16 cellular contexts compared by ENCODE assay signal in the genomic region with DNA sequence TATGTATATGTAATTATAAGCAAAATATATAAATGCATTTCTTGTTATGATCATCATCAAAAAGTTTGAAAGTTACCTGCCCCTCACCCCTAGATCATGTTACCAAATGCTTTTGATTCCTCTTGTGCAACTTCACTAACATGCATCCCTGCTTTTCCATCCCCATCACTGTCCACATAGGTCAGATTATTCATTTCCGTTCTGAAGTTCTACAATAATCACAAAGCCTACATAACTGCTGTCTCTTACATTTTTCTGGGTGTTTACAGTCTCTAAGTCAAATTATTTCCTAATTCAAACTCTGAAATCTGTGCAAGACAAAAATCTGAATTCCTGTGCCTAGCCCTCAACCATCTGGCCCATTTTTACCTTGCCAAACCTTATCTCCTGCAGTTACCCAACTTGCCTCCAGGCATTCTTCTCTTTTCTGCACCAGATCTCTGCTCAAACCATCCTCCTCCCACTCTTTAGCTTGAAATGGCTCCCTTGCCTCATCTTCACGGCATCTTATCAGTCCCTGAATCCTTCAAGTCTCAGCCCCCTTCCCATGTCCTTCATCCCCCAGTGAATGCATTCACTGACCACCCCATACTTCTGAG. TPM values are rescaled to one million over a fixed set of nuclear protein-coding genes. Genes with fewer than 3 reads are reported as not detected.
DNase-seq lines count a peak whose midpoint lies in the region; ATAC-seq, FAIRE-seq and TF ChIP-seq lines count a peak whose summit lies in the region.
"Had no signal": no experiment of that assay in that cellular context is flagged by ENCODE, and none has a peak within 500 bp of the region (broad histone marks: within the 10 kb centered on the region; RNA-seq: fewer than 3 reads in every experiment).

No MANE protein-coding gene starts in this region.

- DNase-seq in MCF 10A (ENCODE audit: unreplicated experiment) (peak; percentile 22), breast epithelium (ENCODE audit: low spot score in 2 of 2) (no peak), astrocyte (ENCODE audit: low read depth) (peak; percentile 2), fibroblast of pulmonary artery (ENCODE audit: low read depth) (peak; percentile 28), trophoblast cell (peak; percentile 92 to 98), Calu3 (no peak), DMS153 (lab: John Stamatoyannopoulos, UW) (no peak)
- DNase-seq: Caco-2, DMS79 treated with DMSO at 0.1 percent for 48 hours, IMR-90, NCI-H1694, NCI-H446, NCI-H748 treated with DMSO at 0.1 percent for 48 hours, PC-9 had no signal

- H2AFZ ChIP-seq in astrocyte (ENCODE audit: low read depth, low read length) (no peak overlapping the region), trophoblast cell (ENCODE audit: insufficient read depth, low read length, poor library complexity) (no peak overlapping the region)
- H2AFZ ChIP-seq: PC-9 had no signal

- no peak overlapping the region for H2BK5ac ChIP-seq in trophoblast cell (ENCODE audit: low read depth, low read length, poor library complexity)

- BruUV-seq in MCF 10A (replicated peaks; lab: Mats Ljungman, UMichigan): no TSS peak
- BruUV-seq in Calu3 (replicated peaks; lab: Mats Ljungman, UMichigan): no TSS peak

- no peak overlapping the region for H4K91ac ChIP-seq in trophoblast cell (ENCODE audit: low read depth, low read length)

- H3K23ac ChIP-seq in trophoblast cell (ENCODE audit: low read length): no peak overlapping the region

- H3K9ac ChIP-seq in astrocyte (ENCODE audit: low read length) (no peak overlapping the region), trophoblast cell (ENCODE audit: low read length) (no peak overlapping the region)

- H3K18ac ChIP-seq in trophoblast cell (ENCODE audit: low read length): no peak overlapping the region

- CTCF ChIA-PET in MCF 10A (lab: Yijun Ruan, JAX) (interaction anchor here (1.0 kb wide), 1 partner anchor 42 kb away, joined by 3 read pairs; no protein-coding TSS in a partner anchor), Calu3 (lab: Charles Lee) (no interaction called here)

- peaks cover 8% of the 10 kb centered on the region for H3K79me1 ChIP-seq in trophoblast cell (ENCODE audit: low read length)

- H3K27me3 ChIP-seq in breast epithelium: no peaks in the 10 kb centered on the region
- H3K27me3 ChIP-seq in astrocyte (ENCODE audit: insufficient read depth, low read length): peaks cover 2% of the 10 kb centered on the region
- no peaks in the 10 kb centered on the region for H3K27me3 ChIP-seq in trophoblast cell (ENCODE audit: insufficient read depth, low read length)

- no peaks in the 10 kb centered on the region for H4K20me1 ChIP-seq in astrocyte (ENCODE audit: insufficient read depth, low read length)

- no peak overlapping the region for H3K4me3 ChIP-seq in breast epithelium
- no peak overlapping the region for H3K4me3 ChIP-seq in astrocyte (ENCODE audit: insufficient read depth, low read depth, low read length)
- H3K4me3 ChIP-seq in fibroblast of pulmonary artery (replicated peaks; ENCODE audit: low read depth, low read length): no peak overlapping the region
- H3K4me3 ChIP-seq in trophoblast cell (ENCODE audit: low read depth, low read length): no peak overlapping the region
- H3K4me3 ChIP-seq: PC-9 had no signal

- no peak for TF ChIP-seq CTCF in MCF 10A (IDR thresholded peaks at IDR 0.05; ENCODE audit: unreplicated experiment)
- no peak for TF ChIP-seq CTCF in breast epithelium (IDR thresholded peaks at IDR 0.05)
- no peak for TF ChIP-seq CTCF in astrocyte (IDR thresholded peaks at IDR 0.05; ENCODE audit: insufficient read depth, low read depth, low read length)
- no peak for TF ChIP-seq CTCF in fibroblast of pulmonary artery (IDR thresholded peaks at IDR 0.05; ENCODE audit: low read length, missing control alignments)
- TF ChIP-seq CTCF in Calu3 (IDR thresholded peaks at IDR 0.05; ENCODE audit: unreplicated experiment): no peak

- FAIRE-seq in astrocyte (lab: Jason Lieb, UNC): no peak

- whole genome bisulfite sequencing in trophoblast cell (ENCODE audit: extremely low coverage, insufficient coverage, insufficient read length): no CpG with 5 or more reads among the region's 2 CpGs

- H2BK120ac ChIP-seq in trophoblast cell (ENCODE audit: insufficient read depth, low read length, poor library complexity): no peak overlapping the region

- H3K27ac ChIP-seq in breast epithelium: no peak overlapping the region
- no peak overlapping the region for H3K27ac ChIP-seq in astrocyte (ENCODE audit: low read depth, low read length)
- no peak overlapping the region for H3K27ac ChIP-seq in trophoblast cell (ENCODE audit: low read depth, low read length)
- H3K27ac ChIP-seq: PC-9 had no signal

- H3K79me2 ChIP-seq in astrocyte (ENCODE audit: insufficient read depth, low read length): no peaks in the 10 kb centered on the region
- H3K79me2 ChIP-seq in trophoblast cell (ENCODE audit: control insufficient read depth, insufficient read depth, low read length, poor library complexity): no peaks in the 10 kb centered on the region

- H3K4ac ChIP-seq in trophoblast cell (ENCODE audit: low read depth, low read length): no peak overlapping the region

- no peak overlapping the region for H4K12ac ChIP-seq in trophoblast cell (ENCODE audit: low read depth, low read length)

- no peak for ATAC-seq in GM18861 (IDR thresholded peaks at IDR 0.05; ENCODE audit: unreplicated experiment)
- ATAC-seq: HCT116 had no signal

- H3K36me3 Mint-ChIP-seq in MCF 10A (ENCODE audit: insufficient read depth, unreplicated experiment): no peaks in the 10 kb centered on the region
- no peaks in the 10 kb centered on the region for H3K36me3 Mint-ChIP-seq in astrocyte (ENCODE audit: low read depth, unreplicated experiment)
- H3K36me3 Mint-ChIP-seq in Calu3 (ENCODE audit: insufficient read depth, unreplicated experiment): no peaks in the 10 kb centered on the region

- POLR2A ChIA-PET in MCF 10A (lab: Yijun Ruan, JAX): interaction anchor here (0.8 to 1.0 kb wide), 2 partner anchors 19 to 24 kb away, joined by 3 read pairs; no protein-coding TSS in a partner anchor

- no peaks in the 10 kb centered on the region for H3K27me3 Mint-ChIP-seq in MCF 10A (ENCODE audit: insufficient read depth, unreplicated experiment)
- no peaks in the 10 kb centered on the region for H3K27me3 Mint-ChIP-seq in astrocyte (ENCODE audit: low read depth, unreplicated experiment)
- peaks cover 4% of the 10 kb centered on the region for H3K27me3 Mint-ChIP-seq in Calu3 (ENCODE audit: unreplicated experiment)

- H3K4me1 ChIP-seq in breast epithelium (no peaks in the 10 kb centered on the region), astrocyte (ENCODE audit: insufficient read depth, low read length) (peaks cover 3% of the 10 kb centered on the region), trophoblast cell (ENCODE audit: control insufficient read depth in 1 of 2, insufficient read depth in 2 of 2, low read length in 2 of 2) (peaks cover 2 to 5% of the 10 kb centered on the region in 2 experiments)
- H3K4me1 ChIP-seq: Caco-2 had no signal

- H3K9me3 ChIP-seq in breast epithelium: no peaks in the 10 kb centered on the region
- no peaks in the 10 kb centered on the region for H3K9me3 ChIP-seq in astrocyte (ENCODE audit: insufficient read depth, low read depth, low read length)
- no peaks in the 10 kb centered on the region for H3K9me3 ChIP-seq in trophoblast cell (ENCODE audit: insufficient read depth, low read depth, low read length)
- H3K9me3 ChIP-seq: Caco-2 had no signal

- H2BK12ac ChIP-seq in trophoblast cell (ENCODE audit: low read length): no peak overlapping the region

- H4K8ac ChIP-seq in trophoblast cell (ENCODE audit: low read depth, low read length): peak overlapping the region; percentile 60

- H3K4me2 ChIP-seq in astrocyte (ENCODE audit: low read length) (no peak overlapping the region), trophoblast cell (ENCODE audit: low read length) (no peak overlapping the region)
- H3K4me2 ChIP-seq: PC-9 had no signal

- H3K36me3 ChIP-seq in breast epithelium: no peaks in the 10 kb centered on the region
- no peaks in the 10 kb centered on the region for H3K36me3 ChIP-seq in astrocyte (ENCODE audit: insufficient read depth, low read length)
- H3K36me3 ChIP-seq in trophoblast cell (ENCODE audit: control insufficient read depth in 1 of 2, insufficient read depth in 2 of 2, low read length in 2 of 2): no peaks in the 10 kb centered on the region

- TF ChIP-seq POLR2A in breast epithelium (IDR thresholded peaks at IDR 0.05): no peak

- H3K4me3 Mint-ChIP-seq in MCF 10A (ENCODE audit: unreplicated experiment) (no peak overlapping the region), astrocyte (ENCODE audit: unreplicated experiment) (no peak overlapping the region), Calu3 (ENCODE audit: low read depth, unreplicated experiment) (no peak overlapping the region)

- no peak overlapping the region for H3K14ac ChIP-seq in trophoblast cell (ENCODE audit: low read length)

- no peak overlapping the region for H2AK5ac ChIP-seq in trophoblast cell (ENCODE audit: low read length)

- peaks cover 24% of the 10 kb centered on the region for H3K4me1 Mint-ChIP-seq in MCF 10A (ENCODE audit: insufficient read depth, unreplicated experiment)
- peaks cover 7% of the 10 kb centered on the region for H3K4me1 Mint-ChIP-seq in astrocyte (ENCODE audit: low read depth, unreplicated experiment)
- H3K4me1 Mint-ChIP-seq in Calu3 (ENCODE audit: low read depth, unreplicated experiment): peaks cover 8% of the 10 kb centered on the region

- intact Hi-C loops in MCF 10A (cut with micrococcal nuclease) (no loop called here), breast epithelium (cut with DNase I; ENCODE audit: low total_unique reads) (no loop called here), Calu3 (cut with micrococcal nuclease; ENCODE audit: unreplicated experiment) (no loop called here)

- H3K9me3 Mint-ChIP-seq in MCF 10A (ENCODE audit: unreplicated experiment) (no peaks in the 10 kb centered on the region), astrocyte (ENCODE audit: unreplicated experiment) (no peaks in the 10 kb centered on the region), Calu3 (ENCODE audit: low read depth, unreplicated experiment) (no peaks in the 10 kb centered on the region)

- no peak overlapping the region for H3K27ac Mint-ChIP-seq in MCF 10A (ENCODE audit: low read depth, unreplicated experiment)
- H3K27ac Mint-ChIP-seq in astrocyte (ENCODE audit: unreplicated experiment): no peak overlapping the region
- H3K27ac Mint-ChIP-seq in Calu3 (ENCODE audit: unreplicated experiment): no peak overlapping the region

RNA-seq across cellular contexts. Expression of gene SLC39A8, which starts 42.4 kb away (rescaled TPM):
- total RNA-seq in MCF 10A (2022) (35.1 and 43.3 TPM in 2 replicates), breast epithelium (10 to 100 TPM; 10.6 to 66.3 (median 31.8) TPM), astrocyte (5.0 and 5.6 TPM in 2 replicates), Calu3 (2022) (13.3 and 30.8 TPM in 2 replicates)
- 32.6 and 35.3 TPM in 2 replicates for polyA plus RNA-seq in trophoblast cell (2013)

Comparison
In these comparisons a context has a peak if more than half of its experiments do, and no peak if none do; other contexts are left out.
1. DNase-seq: peak in MCF 10A (single experiment), astrocyte (single experiment), fibroblast of pulmonary artery (single experiment) and trophoblast cell (2 of 2); none in breast epithelium (0 of 2), Calu3 (single experiment) and DMS153 (single experiment).